Comparison of ENCODE assay signal across 17 cellular contexts in genomic region chr12:115661103-115661502, GRCh38.
DNase-seq lines count a peak whose midpoint lies in the region; ATAC-seq, FAIRE-seq and TF ChIP-seq lines count a peak whose summit lies in the region.
"Had no signal": no experiment of that assay in that cellular context is flagged by ENCODE, and none has a peak within 500 bp of the region (broad histone marks: within the 10 kb centered on the region; RNA-seq: fewer than 3 reads in every experiment).

No MANE protein-coding gene starts in this region.

- no peaks in the 10 kb centered on the region for H4K20me1 ChIP-seq in fibroblast of lung (ENCODE audit: control insufficient read depth, extremely low read depth, insufficient read depth, low read length)

- ATAC-seq in heart right ventricle: peak in 6 of 8 donors; percentile 6 to 49 (median 20)
- no peak for ATAC-seq in pancreas
- ATAC-seq: naive thymus-derived CD4-positive, alpha-beta T cell had no signal

- H3K27ac ChIP-seq in heart right ventricle (peak overlapping the region in 9 of 10 donors; percentile 36 to 74 (median 54)), fibroblast of lung (ENCODE audit: insufficient read depth, low read length) (no peak overlapping the region), parathyroid adenoma (peak overlapping the region; percentile 5), pancreas (no peak overlapping the region)

- H3K79me2 ChIP-seq in fibroblast of lung (ENCODE audit: control insufficient read depth, insufficient read depth, low read length): no peaks in the 10 kb centered on the region
- H3K79me2 ChIP-seq in parathyroid adenoma: no peaks in the 10 kb centered on the region

- H3K4me2 ChIP-seq in fibroblast of lung (ENCODE audit: extremely low read depth, insufficient read depth, low read length) (no peak overlapping the region), parathyroid adenoma (ENCODE audit: low read length) (no peak overlapping the region)

- 29 to 48% methylated on average over 2 of the region's 2 CpGs for WGBS in heart right ventricle, 2 donors
- WGBS in pancreas, 2 donors: 72 to 77% methylated on average over 2 of the region's 2 CpGs

- no peak overlapping the region for H2AFZ ChIP-seq in fibroblast of lung (ENCODE audit: low read length)
- H2AFZ ChIP-seq in parathyroid adenoma: no peak overlapping the region

- H3K4me1 ChIP-seq in heart right ventricle (peaks cover 0 to 32% (median 17%) of the 10 kb centered on the region in 9 donors), fibroblast of lung (ENCODE audit: control insufficient read depth, extremely low read depth, insufficient read depth, low read length) (no peaks in the 10 kb centered on the region), parathyroid adenoma (no peaks in the 10 kb centered on the region), pancreas (no peaks in the 10 kb centered on the region)
- H3K4me1 ChIP-seq: HAP-1 had no signal

- intact Hi-C loops in heart right ventricle (cut with DNase I): loop anchor here in 2 of 10 donors (2.0 to 10.0 kb wide), 2 partner anchors 92 to 94 kb away; no protein-coding TSS in a partner anchor
- intact Hi-C loops in cardiac septum (cut with DNase I): loop anchor here (2.0 to 10.0 kb wide), 3 partner anchors 62 to 156 kb away; no protein-coding TSS in a partner anchor
- intact Hi-C loops in pancreas (cut with DNase I): no loop called here

- H3K36me3 ChIP-seq in heart right ventricle (no peaks in the 10 kb centered on the region), fibroblast of lung (ENCODE audit: control insufficient read depth, insufficient read depth, low read length) (no peaks in the 10 kb centered on the region), parathyroid adenoma (ENCODE audit: control insufficient read depth, insufficient read depth, low read length) (no peaks in the 10 kb centered on the region), pancreas (no peaks in the 10 kb centered on the region)
- H3K36me3 ChIP-seq: HAP-1, tibial nerve had no signal

- DNase-seq in heart right ventricle (peak in 1 of 2 donors; percentile 32), cardiac septum (ENCODE audit: low spot score) (no peak), fibroblast of lung (ENCODE audit: low read depth in 2 of 2) (peak; percentile 22 to 34), pancreas (no peak), superior temporal gyrus (ENCODE audit: extremely low spot score) (no peak), T1000 (lab: John Stamatoyannopoulos, UW) (no peak)
- no peak for DNase-seq in activated CD4-positive, alpha-beta T cell treated with anti-CD3 and anti-CD28 coated beads for 1 hour
- DNase-seq: activated CD4-positive, alpha-beta memory T cell treated with anti-CD3 and anti-CD28 coated beads for 36 hours; amniotic stem cell; cortex of kidney; naive thymus-derived CD4-positive, alpha-beta T cell; NCI-H1930; NCI-H526 treated with DMSO at 0.1 percent for 48 hours; stimulated activated CD4-positive, alpha-beta T cell treated with anti-CD3 and anti-CD28 coated beads, Interleukin-2, amount 100 ng/mL, for 24 hours had no signal

- FAIRE-seq in pancreas (lab: Jason Lieb, UNC): no peak

- H3K9ac ChIP-seq in fibroblast of lung (ENCODE audit: insufficient read depth, low read length) (no peak overlapping the region), parathyroid adenoma (no peak overlapping the region)

- H3K9me3 ChIP-seq in heart right ventricle (no peaks in the 10 kb centered on the region), fibroblast of lung (ENCODE audit: control insufficient read depth, insufficient read depth, low read depth, low read length) (no peaks in the 10 kb centered on the region), parathyroid adenoma (ENCODE audit: control insufficient read depth, low read length) (no peaks in the 10 kb centered on the region), pancreas (no peaks in the 10 kb centered on the region)
- H3K9me3 ChIP-seq: HAP-1, tibial nerve had no signal

- H3K4me3 ChIP-seq in heart right ventricle (no peak overlapping the region), fibroblast of lung (replicated peaks in 1 of 4; ENCODE audit: control extremely low read depth in 1 of 4, insufficient read depth in 1 of 4, low read depth in 3 of 4, low read length in 4 of 4) (no peak overlapping the region), parathyroid adenoma (ENCODE audit: low read depth, low read length) (no peak overlapping the region), pancreas (no peak overlapping the region)
- H3K4me3 ChIP-seq: HAP-1, tibial nerve had no signal

- H3K27me3 ChIP-seq in heart right ventricle (peaks cover 0 to 10% (median 0%) of the 10 kb centered on the region in 7 donors), fibroblast of lung (ENCODE audit: control insufficient read depth, insufficient read depth, low read length) (no peaks in the 10 kb centered on the region), parathyroid adenoma (ENCODE audit: control insufficient read depth, insufficient read depth, low read length) (no peaks in the 10 kb centered on the region), pancreas (peaks cover 0 to 4% (median 0%) of the 10 kb centered on the region in 4 donors)
- H3K27me3 ChIP-seq: tibial nerve had no signal

- TF ChIP-seq CTCF in heart right ventricle (IDR thresholded peaks at IDR 0.05) (peak in 3 of 9 donors; percentile 9 to 23 (median 17)), fibroblast of lung (conservative IDR thresholded peaks at IDR 0.05 in 1 of 2, IDR thresholded peaks at IDR 0.05 in 1 of 2; ENCODE audit: low read depth in 1 of 2, low read length in 2 of 2) (no peak), parathyroid adenoma (IDR thresholded peaks at IDR 0.05) (no peak), pancreas (IDR thresholded peaks at IDR 0.05) (no peak)

Comparison
In these comparisons a context has a peak if more than half of its experiments do, and no peak if none do; other contexts are left out.
1. ATAC-seq: peak in heart right ventricle (6 of 8); none in pancreas (0 of 4).
2. DNase-seq: peak in fibroblast of lung (2 of 2); none in cardiac septum (single experiment), pancreas (0 of 6), superior temporal gyrus (single experiment), activated CD4-positive, alpha-beta T cell treated with anti-CD3 and anti-CD28 coated beads for 1 hour (single experiment) and T1000 (single experiment).
3. H3K27ac ChIP-seq: peak in heart right ventricle (9 of 10) and parathyroid adenoma (single experiment); none in fibroblast of lung (single experiment) and pancreas (0 of 4).